In genomic region chr21:38562182-38562581, GRCh38 we compare ENCODE assay signal across 16 cellular contexts.
A peak's percentile ranks its signal among the peaks of the same experiment; 100 is the strongest.
DNase-seq lines count a peak whose midpoint lies in the region; ATAC-seq and TF ChIP-seq lines count a peak whose summit lies in the region.
"Had no signal": no experiment of that assay in that cellular context is flagged by ENCODE, and none has a peak within 500 bp of the region (broad histone marks: within the 10 kb centered on the region; RNA-seq: fewer than 3 reads in every experiment).

No MANE protein-coding gene starts in this region.

- no peaks in the 10 kb centered on the region for H3K9me3 ChIP-seq in mucosa of descending colon
- H3K9me3 ChIP-seq: BE2C, HAP-1 had no signal

- ATAC-seq in mucosa of descending colon = peak; percentile 14

- H3K4me3 ChIP-seq in mucosa of descending colon = no peak overlapping the region
- H3K4me3 ChIP-seq: BLaER1 treated with 17β-estradiol and CSF1 and Interleukin-3, amounts not matched to agents 10 nM and 100 nM; HAP-1 had no signal

- peaks cover 7% of the 10 kb centered on the region for H3K4me1 ChIP-seq in mucosa of descending colon (ENCODE audit: low read depth)
- H3K4me1 ChIP-seq: BE2C, HAP-1 had no signal

- intact Hi-C loops in mucosa of descending colon (cut with DNase I, micrococcal nuclease) = no loop called here

- H3K27ac ChIP-seq in 22Rv1 = peak overlapping the region; percentile 72
- H3K27ac ChIP-seq: BLaER1 treated with 17β-estradiol and CSF1 and Interleukin-3, amounts not matched to agents 10 nM and 100 nM had no signal

- no peaks in the 10 kb centered on the region for H3K36me3 ChIP-seq in mucosa of descending colon (ENCODE audit: low read depth)
- H3K36me3 ChIP-seq: BE2C; BLaER1 treated with 17β-estradiol and CSF1 and Interleukin-3, amounts not matched to agents 10 nM and 100 nM; HAP-1 had no signal

- TF ChIP-seq CTCF in 22Rv1 (IDR thresholded peaks at IDR 0.05) = no peak
- TF ChIP-seq CTCF in mucosa of descending colon (IDR thresholded peaks at IDR 0.05) = no peak

- DNase-seq in DMS53 (lab: John Stamatoyannopoulos, UW) (peak; percentile 45), NCI-H748 (lab: John Stamatoyannopoulos, UW; ENCODE audit: unreplicated experiment) (peak; percentile 49), mucosa of descending colon (no peak), RPMI8226 (no peak), NCI-H226 (no peak)
- DNase-seq: AML-193; BE2C; CD4-positive, alpha-beta T cell; CD8-positive, alpha-beta memory T cell; DMS 273 treated with DMSO at 0.1 percent for 48 hours; DND-41; GOT3; HFFc6 had no signal

Comparison
In these comparisons a context has a peak if more than half of its experiments do, and no peak if none do; other contexts are left out.
1. DNase-seq: peak in DMS53 (single experiment) and NCI-H748 (single experiment); none in mucosa of descending colon (0 of 3), RPMI8226 (single experiment) and NCI-H226 (single experiment).